8 cellular contexts compared by ENCODE assay signal in genomic region chr12:109111775-109112491, GRCh38. TPM values are rescaled to one million over a fixed set of nuclear protein-coding genes. Genes with fewer than 3 reads are reported as not detected.
DNase-seq lines count a peak whose midpoint lies in the region; ATAC-seq and TF ChIP-seq lines count a peak whose summit lies in the region.

No MANE protein-coding gene starts in this region.

- H3K4me1 Mint-ChIP-seq in H9 (peaks cover 24 to 28% of the 10 kb centered on the region in 2 experiments), T-helper 17 cell (peaks cover 16% of the 10 kb centered on the region)

- intact Hi-C loops in body of pancreas (cut with DNase I) (no loop called here), psoas muscle (cut with DNase I) (loop anchor here (2.0 to 5.0 kb wide), 4 partner anchors 43 to 275 kb away; no protein-coding TSS in a partner anchor)

- H3T11ph ChIP-seq in H9 (ENCODE audit: low read length) = no peak overlapping the region

- H3K79me2 ChIP-seq in H9 (ENCODE audit: insufficient read depth, low read length) = no peaks in the 10 kb centered on the region
- peaks cover 8% of the 10 kb centered on the region for H3K79me2 ChIP-seq in hepatocyte

- no peak overlapping the region for H4K91ac ChIP-seq in H9 (ENCODE audit: insufficient read length, low read depth, low read length)

- H3K4me1 ChIP-seq in H9 (ENCODE audit: insufficient read depth, low read length) (peaks cover 6% of the 10 kb centered on the region; the same call in 1 of the 2 replicates), body of pancreas (peaks cover 56% of the 10 kb centered on the region), hepatocyte (ENCODE audit: insufficient read depth) (peaks cover 23% of the 10 kb centered on the region), psoas muscle (peaks cover 34% of the 10 kb centered on the region)

- H3K18ac ChIP-seq in H9 (ENCODE audit: insufficient read length, low read depth, low read length) = no peak overlapping the region

- H2AK5ac ChIP-seq in H9 (ENCODE audit: insufficient read length, low read length) = no peak overlapping the region

- H3K9me2 ChIP-seq in hepatocyte (replicated peaks; ENCODE audit: insufficient read depth) = no peaks in the 10 kb centered on the region

- TF ChIP-seq POLR2A in body of pancreas (IDR thresholded peaks at IDR 0.05) = no peak

- no peaks in the 10 kb centered on the region for H3K9me3 Mint-ChIP-seq in H9

- DNase-seq in AG10803 (ENCODE audit: low read depth) (peak; percentile 53), H9 (peak; percentile 53), T-helper 17 cell (peak; percentile 19 to 36 (median 29)), body of pancreas (peak; percentile 69 to 79 (median 78)), hepatocyte (ENCODE audit: low spot score) (peak; percentile 74), psoas muscle (peak; percentile 74 to 80), DMS79 treated with DMSO at 0.1 percent for 48 hours (lab: John Stamatoyannopoulos, UW) (no peak)

- H4K8ac ChIP-seq in H9 (replicated peaks; ENCODE audit: insufficient read length, low read depth, low read length) = no peak overlapping the region

- H3K4me2 ChIP-seq in H9 (ENCODE audit: insufficient read depth, insufficient read length, low read length) (peak overlapping the region; percentile 47), hepatocyte (peak overlapping the region; percentile 74)

- H3K36me3 Mint-ChIP-seq in H9 (ENCODE audit: insufficient read depth in 1 of 3, low read depth in 3 of 3) (peaks cover 14 to 39% (median 29%) of the 10 kb centered on the region in 3 experiments; a peak in 6 of 7 replicates), T-helper 17 cell (ENCODE audit: low read depth) (peaks cover 2% of the 10 kb centered on the region)

- H2BK120ac ChIP-seq in H9 (ENCODE audit: low read depth, low read length, poor library complexity, severe bottlenecking) = no peak overlapping the region

- no peak overlapping the region for H3K4ac ChIP-seq in H9 (ENCODE audit: low read depth, low read length)

- H3K23me2 ChIP-seq in H9 (ENCODE audit: insufficient read length, low read depth, low read length, poor library complexity, severe bottlenecking) = peaks cover 4% of the 10 kb centered on the region

- H2BK5ac ChIP-seq in H9 (ENCODE audit: insufficient read length, low read length) = no peak overlapping the region

- no peak overlapping the region for H2BK12ac ChIP-seq in H9 (ENCODE audit: insufficient read length, low read depth, low read length)

- H3K27me3 Mint-ChIP-seq in H9 (ENCODE audit: low read depth) = no peaks in the 10 kb centered on the region
- no peaks in the 10 kb centered on the region for H3K27me3 Mint-ChIP-seq in T-helper 17 cell

- peaks cover 0 to 2% of the 10 kb centered on the region in 2 donors for H3K36me3 ChIP-seq in body of pancreas (replicated peaks in 1 of 2; ENCODE audit: insufficient read depth in 1 of 2, low read depth in 2 of 2)
- no peaks in the 10 kb centered on the region for H3K36me3 ChIP-seq in hepatocyte (replicated peaks; ENCODE audit: insufficient read depth, low read depth)
- H3K36me3 ChIP-seq in psoas muscle (ENCODE audit: insufficient read depth in 1 of 2, low read depth in 1 of 2) = peaks cover 0 to 25% of the 10 kb centered on the region in 2 donors

- H3K14ac ChIP-seq in H9 (ENCODE audit: insufficient read depth, low read length) = no peak overlapping the region

- WGBS in H9 (ENCODE audit: extremely low coverage, insufficient read length, low lambda C conversion rate) = no CpG with 5 or more reads among the region's 8 CpGs
- WGBS in body of pancreas, 2 donors = 19 to 20% methylated on average over 8 of the region's 8 CpGs
- WGBS in hepatocyte (ENCODE audit: low lambda C conversion rate, missing lambda C conversion rate) = 39% methylated on average over 8 of the region's 8 CpGs
- WGBS in psoas muscle, 3 donors = 23 to 32% (median 26%) methylated on average over 8 of the region's 8 CpGs

- no peak overlapping the region for H3K23ac ChIP-seq in H9 (ENCODE audit: insufficient read length, low read depth, low read length)

- H2AFZ ChIP-seq in H9 (ENCODE audit: low read length) = no peak overlapping the region
- H2AFZ ChIP-seq in hepatocyte = peak overlapping the region; percentile 48

- no peak overlapping the region; a peak in 1 of 5 replicates for H3K4me3 Mint-ChIP-seq in H9
- peak overlapping the region; percentile 79 for H3K4me3 Mint-ChIP-seq in T-helper 17 cell

- TF ChIP-seq CTCF in AG10803 (conservative IDR thresholded peaks at IDR 0.05; ENCODE audit: low read length) = peak; percentile 93
- peak; percentile 90 for TF ChIP-seq CTCF in H9 (conservative IDR thresholded peaks at IDR 0.05)
- TF ChIP-seq CTCF in body of pancreas (IDR thresholded peaks at IDR 0.05) = peak; percentile 61 to 96 (median 76)
- TF ChIP-seq CTCF in hepatocyte (IDR thresholded peaks at IDR 0.05; ENCODE audit: poor library complexity) = peak; percentile 87
- TF ChIP-seq CTCF in psoas muscle (IDR thresholded peaks at IDR 0.05) = peak; percentile 87

- H3K56ac ChIP-seq in H9 (ENCODE audit: insufficient read length, low read depth, low read length) = no peak overlapping the region

- H3K27ac ChIP-seq in H9 (ENCODE audit: insufficient read length, low read depth, low read length) (no peak overlapping the region), body of pancreas (peak overlapping the region; percentile 88 to 98 (median 94)), hepatocyte (peak overlapping the region; percentile 97), psoas muscle (peak overlapping the region; percentile 97)

- H3K27ac Mint-ChIP-seq in H9 (no peak overlapping the region; a peak in 1 of 7 replicates), T-helper 17 cell (peak overlapping the region; percentile 86)

- no peaks in the 10 kb centered on the region for H4K20me1 ChIP-seq in H9 (ENCODE audit: control insufficient read depth, insufficient read depth, insufficient read length)
- H4K20me1 ChIP-seq in hepatocyte (ENCODE audit: insufficient read depth, poor library complexity, severe bottlenecking) = no peaks in the 10 kb centered on the region

- no peaks in the 10 kb centered on the region for H3K27me3 ChIP-seq in H9 (ENCODE audit: insufficient read depth, low read length)
- no peaks in the 10 kb centered on the region for H3K27me3 ChIP-seq in body of pancreas
- H3K27me3 ChIP-seq in hepatocyte = no peaks in the 10 kb centered on the region
- H3K27me3 ChIP-seq in psoas muscle (ENCODE audit: insufficient read depth in 3 of 3, low read length in 2 of 3) = no peaks in the 10 kb centered on the region

- H3K4me3 ChIP-seq in AG10803 (ENCODE audit: low read length) (peak overlapping the region; percentile 66), body of pancreas (peak overlapping the region in 1 of 2 donors; percentile 18), hepatocyte (peak overlapping the region; percentile 22), psoas muscle (peak overlapping the region; percentile 71)

- no peak overlapping the region for H2BK20ac ChIP-seq in H9 (ENCODE audit: low read depth, low read length, poor library complexity, severe bottlenecking)

- no peaks in the 10 kb centered on the region for H3K79me1 ChIP-seq in H9 (ENCODE audit: insufficient read depth, low read depth, low read length, poor library complexity, severe bottlenecking)

- H3K9me3 ChIP-seq in H9 (ENCODE audit: control insufficient read depth, low read depth, low read length) (no peaks in the 10 kb centered on the region), T-helper 17 cell (ENCODE audit: control insufficient read depth, low read length, poor library complexity, severe bottlenecking) (no peaks in the 10 kb centered on the region), body of pancreas (no peaks in the 10 kb centered on the region), hepatocyte (ENCODE audit: low read depth) (no peaks in the 10 kb centered on the region), psoas muscle (no peaks in the 10 kb centered on the region)

- no peak overlapping the region for H2BK15ac ChIP-seq in H9 (ENCODE audit: low read depth, low read length)

- ATAC-seq in T-helper 17 cell = peak; percentile 48
- peak; percentile 29 for ATAC-seq in body of pancreas
- no peak for ATAC-seq in psoas muscle
- ATAC-seq in GM21367 (IDR thresholded peaks at IDR 0.05; ENCODE audit: unreplicated experiment) = no peak

- no peak overlapping the region for H3K9ac ChIP-seq in H9 (ENCODE audit: extremely low read depth, insufficient read length, low read length)

- no peak overlapping the region for H4K5ac ChIP-seq in H9 (ENCODE audit: insufficient read length, low read depth, low read length)

RNA-seq across cellular contexts. Expression of gene ACACB, which starts 4.5 kb away (rescaled TPM):
- total RNA-seq in H9 (2021) (14.2 and 17.3 TPM in 2 replicates), T-helper 17 cell (10 to 100 TPM; 22.2 to 25.9 TPM), body of pancreas (100 to 1,000 TPM in 1 of 2 donors, 10 to 100 TPM in 1; 71.1 to 358 TPM), hepatocyte (9.3 and 13.3 TPM in 2 replicates), psoas muscle (100 to 1,000 TPM; 113 to 503 (median 331) TPM)
- polyA plus RNA-seq in hepatocyte (3.8 and 3.9 TPM in 2 replicates), psoas muscle (100 to 1,000 TPM in 2 of 3 donors, 10 to 100 TPM in 1; 27.0 to 275 (median 136) TPM)

RNA-seq across cellular contexts. Expression of gene UNG, which starts 14.5 kb away (rescaled TPM):
- total RNA-seq in H9 (2021) (188 and 195 TPM in 2 replicates), T-helper 17 cell (10 to 100 TPM; 10.2 to 11.1 TPM), body of pancreas (10 to 100 TPM in 1 of 2 donors, 1 to 10 TPM in 1; 4.9 to 13.5 TPM), hepatocyte (35.7 and 40.4 TPM in 2 replicates), psoas muscle (10 to 100 TPM; 40.4 to 68.9 (median 42.1) TPM)
- polyA plus RNA-seq in hepatocyte (35.3 and 41.2 TPM in 2 replicates), psoas muscle (10 to 100 TPM; 34.3 to 93.1 (median 36.7) TPM)

RNA-seq across cellular contexts. Expression of gene ALKBH2, which starts 18.7 kb away (rescaled TPM):
- 23.7 and 24.4 TPM in 2 replicates for total RNA-seq in H9 (2021)
- 1 to 10 TPM; 6.5 to 9.4 TPM for total RNA-seq in T-helper 17 cell
- total RNA-seq in body of pancreas = 10 to 100 TPM in 1 of 2 donors, 1 to 10 TPM in 1; 7.3 to 16.1 TPM
- total RNA-seq in hepatocyte = 10.1 and 14.0 TPM in 2 replicates
- 18.6 and 22.1 TPM in 2 replicates for polyA plus RNA-seq in hepatocyte
- total RNA-seq in psoas muscle = 10 to 100 TPM in 3 of 4 donors, 1 to 10 TPM in 1; 7.3 to 25.3 (median 17.7) TPM
- 10 to 100 TPM; 28.0 to 50.4 (median 28.5) TPM for polyA plus RNA-seq in psoas muscle

RNA-seq across cellular contexts. Expression of gene USP30, which starts 59.6 kb away (rescaled TPM):
- total RNA-seq in H9 (2021) (6.3 and 7.8 TPM in 2 replicates), T-helper 17 cell (10 to 100 TPM; 15.9 to 20.2 TPM), body of pancreas (10 to 100 TPM in 1 of 2 donors, 1 to 10 TPM in 1; 7.3 to 14.5 TPM), hepatocyte (13.8 and 19.8 TPM in 2 replicates), psoas muscle (10 to 100 TPM in 3 of 4 donors, 1 to 10 TPM in 1; 9.5 to 14.6 (median 11.5) TPM)
- polyA plus RNA-seq in hepatocyte (11.2 and 12.5 TPM in 2 replicates), psoas muscle (10 to 100 TPM in 1 of 3 donors, 1 to 10 TPM in 2; 4.7 to 12.0 (median 6.9) TPM)

Comparison
In these comparisons a context has a peak if more than half of its experiments do, and no peak if none do; other contexts are left out.
1. ATAC-seq: peak in T-helper 17 cell (single experiment) and body of pancreas (single experiment); none in psoas muscle (0 of 4) and GM21367 (single experiment).
2. Peak in every context shown above with its lines, with median percentiles within 50 percentile points of each other: CTCF ChIP-seq.